ENCODE assay signal across 21 cellular contexts in genomic region chr15:68733666-68734065, GRCh38.
DNase-seq lines count a peak whose midpoint lies in the region; ATAC-seq and TF ChIP-seq lines count a peak whose summit lies in the region.
"Had no signal": no experiment of that assay in that cellular context is flagged by ENCODE, and none has a peak within 500 bp of the region (broad histone marks: within the 10 kb centered on the region; RNA-seq: fewer than 3 reads in every experiment).

No MANE protein-coding gene starts in this region.

- H3K4me3 Mint-ChIP-seq in glutamatergic neuron (ENCODE audit: unreplicated experiment): peak overlapping the region; percentile 36
- H3K4me3 Mint-ChIP-seq: activated CD4-positive, alpha-beta memory T cell treated with anti-CD3 and anti-CD28 coated beads for 36 hours; endodermal cell; H9; mesothelial cell of epicardium had no signal

- H3K27me3 Mint-ChIP-seq in glutamatergic neuron (ENCODE audit: unreplicated experiment): no peaks in the 10 kb centered on the region
- H3K27me3 Mint-ChIP-seq: activated CD4-positive, alpha-beta memory T cell treated with anti-CD3 and anti-CD28 coated beads for 36 hours had no signal

- WGBS in smooth muscle cell (ENCODE audit: low lambda C conversion rate): 19% methylated on average over 6 of the region's 6 CpGs
- 37 to 47% (median 45%) methylated on average over 6 of the region's 6 CpGs for WGBS in adrenal gland, 4 donors

- H3K27ac Mint-ChIP-seq in glutamatergic neuron (ENCODE audit: unreplicated experiment): no peak overlapping the region
- H3K27ac Mint-ChIP-seq: activated CD4-positive, alpha-beta memory T cell treated with anti-CD3 and anti-CD28 coated beads for 36 hours; endodermal cell; H9; mesothelial cell of epicardium; stimulated activated naive B cell treated with anti-CD40 and anti-IgM and Interleukin-4, amounts not matched to agents 10 μg/mL and 1 μg/mL and 100 μg/mL, for 72 hours had no signal

- no peak for TF ChIP-seq CTCF in glutamatergic neuron (IDR thresholded peaks at IDR 0.05; ENCODE audit: partially characterized antibody, unreplicated experiment)
- TF ChIP-seq CTCF in smooth muscle cell (IDR thresholded peaks at IDR 0.05; ENCODE audit: borderline replicate concordance, insufficient read depth, poor library complexity, severe bottlenecking): no peak
- no peak for TF ChIP-seq CTCF in adrenal gland (IDR thresholded peaks at IDR 0.05)

- H3K4me2 ChIP-seq in smooth muscle cell: peak overlapping the region; percentile 27

- DNase-seq in GM19240 (ENCODE audit: insufficient read length, low spot score): peak; percentile 23
- peak; percentile 31 for DNase-seq in RPMI7951 (ENCODE audit: low read depth)
- DNase-seq in glutamatergic neuron: no peak
- no peak for DNase-seq in smooth muscle cell (lab: John Stamatoyannopoulos, UW; ENCODE audit: unreplicated experiment)
- DNase-seq in mucosa of gallbladder (ENCODE audit: low spot score): no peak
- no peak for DNase-seq in adrenal gland
- DNase-seq: activated CD4-positive, alpha-beta memory T cell treated with anti-CD3 and anti-CD28 coated beads for 36 hours; activated gamma-delta T cell; BE2C; brain microvascular endothelial cell; COR-L47; endodermal cell; H9; heart right ventricle; NCI-H1436 treated with DMSO at 0.1 percent for 48 hours; small intestine; stimulated activated naive B cell treated with anti-CD40 and anti-IgM and Interleukin-4, amounts not matched to agents 10 μg/mL and 1 μg/mL and 100 μg/mL, for 72 hours had no signal

- peaks cover 9% of the 10 kb centered on the region for H3K4me1 Mint-ChIP-seq in glutamatergic neuron (ENCODE audit: low read depth, unreplicated experiment)

- H3K9ac ChIP-seq in smooth muscle cell (ENCODE audit: low read depth): no peak overlapping the region

- H3K27ac ChIP-seq in smooth muscle cell (ENCODE audit: low read depth) (no peak overlapping the region), adrenal gland (no peak overlapping the region)
- H3K27ac ChIP-seq: brain microvascular endothelial cell, coronary artery had no signal

- ATAC-seq in HG02852 (IDR thresholded peaks at IDR 0.05; ENCODE audit: unreplicated experiment): no peak
- ATAC-seq: heart right ventricle, SK-N-SH treated with all-trans-retinoic acid at 6 μM for 48 hours had no signal

- H3K27me3 ChIP-seq in smooth muscle cell (ENCODE audit: low read depth) (no peaks in the 10 kb centered on the region), adrenal gland (no peaks in the 10 kb centered on the region)
- H3K27me3 ChIP-seq: BE2C, heart right ventricle had no signal

- intact Hi-C loops in adrenal gland (cut with DNase I): no loop called here

- TF ChIP-seq POLR2A in adrenal gland (IDR thresholded peaks at IDR 0.05): no peak

- no peaks in the 10 kb centered on the region for H3K9me3 ChIP-seq in smooth muscle cell (replicated peaks; ENCODE audit: low read depth)
- H3K9me3 ChIP-seq in adrenal gland (replicated peaks in 1 of 3): no peaks in the 10 kb centered on the region
- H3K9me3 ChIP-seq: BE2C, heart right ventricle had no signal

- no peaks in the 10 kb centered on the region for H3K36me3 Mint-ChIP-seq in glutamatergic neuron (ENCODE audit: unreplicated experiment)
- H3K36me3 Mint-ChIP-seq: activated CD4-positive, alpha-beta memory T cell treated with anti-CD3 and anti-CD28 coated beads for 36 hours; mesothelial cell of epicardium; stimulated activated naive B cell treated with anti-CD40 and anti-IgM and Interleukin-4, amounts not matched to agents 10 μg/mL and 1 μg/mL and 100 μg/mL, for 72 hours had no signal

- H3K4me1 ChIP-seq in smooth muscle cell (ENCODE audit: low read depth) (no peaks in the 10 kb centered on the region), adrenal gland (replicated peaks in 1 of 2) (no peaks in the 10 kb centered on the region)

- no peaks in the 10 kb centered on the region for H3F3A ChIP-seq in smooth muscle cell (ENCODE audit: low read depth)

- no peaks in the 10 kb centered on the region for H3K79me2 ChIP-seq in smooth muscle cell (ENCODE audit: low read depth)

- H3K4me3 ChIP-seq in smooth muscle cell: no peak overlapping the region
- no peak overlapping the region for H3K4me3 ChIP-seq in adrenal gland
- H3K4me3 ChIP-seq: coronary artery, heart right ventricle had no signal

- no peaks in the 10 kb centered on the region for H4K20me1 ChIP-seq in smooth muscle cell (ENCODE audit: low read depth)

- H3K9me3 Mint-ChIP-seq in glutamatergic neuron (ENCODE audit: unreplicated experiment): no peaks in the 10 kb centered on the region
- H3K9me3 Mint-ChIP-seq: activated CD4-positive, alpha-beta memory T cell treated with anti-CD3 and anti-CD28 coated beads for 36 hours; endodermal cell; H9; mesothelial cell of epicardium; stimulated activated naive B cell treated with anti-CD40 and anti-IgM and Interleukin-4, amounts not matched to agents 10 μg/mL and 1 μg/mL and 100 μg/mL, for 72 hours had no signal

- H3K36me3 ChIP-seq in smooth muscle cell (ENCODE audit: low read depth) (no peaks in the 10 kb centered on the region), adrenal gland (replicated peaks in 1 of 2) (no peaks in the 10 kb centered on the region)
- H3K36me3 ChIP-seq: BE2C, brain microvascular endothelial cell, heart right ventricle had no signal

- H2AFZ ChIP-seq in smooth muscle cell (ENCODE audit: low read depth): no peak overlapping the region

Comparison
In these comparisons a context has a peak if more than half of its experiments do, and no peak if none do; other contexts are left out.
1. DNase-seq: peak in GM19240 (single experiment) and RPMI7951 (single experiment); none in glutamatergic neuron (single experiment), smooth muscle cell (single experiment), mucosa of gallbladder (single experiment) and adrenal gland (0 of 7).